In the genomic region with DNA sequence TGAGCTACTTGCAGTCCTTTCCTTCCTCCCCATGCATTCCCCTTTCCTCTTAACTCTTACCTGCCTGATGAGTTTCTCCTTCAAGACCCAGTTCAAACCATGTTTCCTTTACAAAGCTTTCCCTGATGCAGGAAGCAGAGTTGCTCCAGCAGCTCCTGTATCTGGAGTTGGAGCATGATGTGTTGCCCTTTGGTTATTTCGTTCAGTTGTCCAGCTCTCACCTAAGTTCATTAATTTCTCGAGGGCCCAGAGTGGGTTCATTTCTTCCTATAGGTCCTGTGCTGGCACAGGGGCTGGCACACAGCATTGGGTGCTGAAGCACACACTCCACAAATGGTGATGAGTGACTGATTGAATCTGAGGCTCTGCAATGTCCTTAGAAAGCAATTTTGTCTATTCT, we compare ENCODE assay signal across 2 cellular contexts.
TF ChIP-seq lines count a peak whose summit lies in the region.

No MANE protein-coding gene starts in this region.

TF ChIP-seq in HEK293, 187 proteins besides CTCF, POLR2A, EP300 and RAD21:
- TF ChIP-seq ZNF274 (IDR thresholded peaks at IDR 0.05; ENCODE audit: low read length): no peak
- TF ChIP-seq ZNF274 (tag by site-specific recombination; IDR thresholded peaks at IDR 0.05; ENCODE audit: borderline replicate concordance): no peak
- TF ChIP-seq PRDM1 (tag by site-specific recombination; IDR thresholded peaks at IDR 0.05): peak; percentile 45; the same call in 1 of the 2 replicates
TF ChIP-seq in HEK293: peak in this region for 1.

TF ChIP-seq in K562, 482 proteins besides CTCF, POLR2A, EP300 and RAD21:
- TF ChIP-seq KDM1A (IDR thresholded peaks at IDR 0.05) (no peak), ZMIZ1 (IDR thresholded peaks at IDR 0.05; ENCODE audit: low read depth in 2 of 2, low read length in 2 of 2) (no peak), ATF4 (CRISPR knock-in tag; IDR thresholded peaks at IDR 0.05) (0 out of 2 replicates have a peak, but pooled peaks have one; percentile 21), BRD9 (IDR thresholded peaks at IDR 0.05; ENCODE audit: low read depth, partially characterized antibody) (peak; percentile 25), ZBTB17 (CRISPR knock-in tag; IDR thresholded peaks at IDR 0.05) (peak; percentile 76; the same call in 1 of the 2 replicates), DMBX1 (CRISPR knock-in tag; IDR thresholded peaks at IDR 0.05; ENCODE audit: borderline replicate concordance) (0 out of 2 replicates have a peak, but pooled peaks have one; percentile 37), ZNF696 (CRISPR knock-in tag; conservative IDR thresholded peaks at IDR 0.05) (no peak), C11orf30 (IDR thresholded peaks at IDR 0.05; ENCODE audit: low read depth) (no peak), ELF2 (CRISPR knock-in tag; IDR thresholded peaks at IDR 0.05) (0 out of 2 replicates have a peak, but pooled peaks have one; percentile 16), HDAC1 (IDR thresholded peaks at IDR 0.05) (0 out of 4 replicates have a peak, but pooled peaks of 1 of the 2 experiments have one; percentile 16), MYBL2 (IDR thresholded peaks at IDR 0.05; ENCODE audit: low read depth) (no peak), MYBL2 (CRISPR knock-in tag; IDR thresholded peaks at IDR 0.05; ENCODE audit: borderline replicate concordance) (no peak), E2F4 (CRISPR knock-in tag; IDR thresholded peaks at IDR 0.05; ENCODE audit: low read depth) (no peak), ZNF140 (CRISPR knock-in tag; IDR thresholded peaks at IDR 0.05) (no peak), E2F8 (IDR thresholded peaks at IDR 0.05; ENCODE audit: low read depth, partially characterized antibody) (no peak), CREBBP (IDR thresholded peaks at IDR 0.05; ENCODE audit: low read depth, low read length) (no peak), PTTG1 (tag; IDR thresholded peaks at IDR 0.05; ENCODE audit: low read depth) (peak; percentile 54; the same call in 1 of the 2 replicates), PRPF4 (IDR thresholded peaks at IDR 0.05; ENCODE audit: insufficient read depth, low read depth, low read length, poor library complexity, severe bottlenecking) (no peak), ZNF253 (CRISPR knock-in tag; conservative IDR thresholded peaks at IDR 0.05) (no peak), MEF2A (IDR thresholded peaks at IDR 0.05; ENCODE audit: control insufficient read depth, low read depth, low read length) (no peak), ZBTB8A (IDR thresholded peaks at IDR 0.05; ENCODE audit: partially characterized antibody) (no peak), SMAD4 (CRISPR knock-in tag; conservative IDR thresholded peaks at IDR 0.05) (peak; percentile 11; the same call in 1 of the 2 replicates), IRF2 (CRISPR knock-in tag; IDR thresholded peaks at IDR 0.05) (no peak), CSDE1 (IDR thresholded peaks at IDR 0.05) (no peak), SIN3B (IDR thresholded peaks at IDR 0.05; ENCODE audit: low read depth) (no peak), ZNF76 (CRISPR knock-in tag; IDR thresholded peaks at IDR 0.05; ENCODE audit: borderline replicate concordance) (peak; percentile 52; the same call in 1 of the 2 replicates), NR4A1 (CRISPR knock-in tag; IDR thresholded peaks at IDR 0.05) (no peak), NR4A1 (tag; IDR thresholded peaks at IDR 0.05) (0 out of 2 replicates have a peak, but pooled peaks have one; percentile 27), ELF4 (CRISPR knock-in tag; IDR thresholded peaks at IDR 0.05) (0 out of 2 replicates have a peak, but pooled peaks have one; percentile 5), MYC (IDR thresholded peaks at IDR 0.05; ENCODE audit: low read depth, low read length) (no peak), MYC (CRISPR knock-in tag; IDR thresholded peaks at IDR 0.05; ENCODE audit: borderline replicate concordance, low read depth) (peak; percentile 20; the same call in 1 of the 2 replicates)
- TF ChIP-seq, protein P1, sequence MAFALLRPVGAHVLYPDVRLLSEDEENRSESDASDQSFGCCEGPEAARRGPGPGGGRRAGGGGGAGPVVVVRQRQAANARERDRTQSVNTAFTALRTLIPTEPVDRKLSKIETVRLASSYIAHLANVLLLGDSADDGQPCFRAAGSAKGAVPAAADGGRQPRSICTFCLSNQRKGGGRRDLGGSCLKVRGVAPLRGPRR (CRISPR knock-in tag; IDR thresholded peaks at IDR 0.05): no peak
- TF ChIP-seq, protein P2, sequence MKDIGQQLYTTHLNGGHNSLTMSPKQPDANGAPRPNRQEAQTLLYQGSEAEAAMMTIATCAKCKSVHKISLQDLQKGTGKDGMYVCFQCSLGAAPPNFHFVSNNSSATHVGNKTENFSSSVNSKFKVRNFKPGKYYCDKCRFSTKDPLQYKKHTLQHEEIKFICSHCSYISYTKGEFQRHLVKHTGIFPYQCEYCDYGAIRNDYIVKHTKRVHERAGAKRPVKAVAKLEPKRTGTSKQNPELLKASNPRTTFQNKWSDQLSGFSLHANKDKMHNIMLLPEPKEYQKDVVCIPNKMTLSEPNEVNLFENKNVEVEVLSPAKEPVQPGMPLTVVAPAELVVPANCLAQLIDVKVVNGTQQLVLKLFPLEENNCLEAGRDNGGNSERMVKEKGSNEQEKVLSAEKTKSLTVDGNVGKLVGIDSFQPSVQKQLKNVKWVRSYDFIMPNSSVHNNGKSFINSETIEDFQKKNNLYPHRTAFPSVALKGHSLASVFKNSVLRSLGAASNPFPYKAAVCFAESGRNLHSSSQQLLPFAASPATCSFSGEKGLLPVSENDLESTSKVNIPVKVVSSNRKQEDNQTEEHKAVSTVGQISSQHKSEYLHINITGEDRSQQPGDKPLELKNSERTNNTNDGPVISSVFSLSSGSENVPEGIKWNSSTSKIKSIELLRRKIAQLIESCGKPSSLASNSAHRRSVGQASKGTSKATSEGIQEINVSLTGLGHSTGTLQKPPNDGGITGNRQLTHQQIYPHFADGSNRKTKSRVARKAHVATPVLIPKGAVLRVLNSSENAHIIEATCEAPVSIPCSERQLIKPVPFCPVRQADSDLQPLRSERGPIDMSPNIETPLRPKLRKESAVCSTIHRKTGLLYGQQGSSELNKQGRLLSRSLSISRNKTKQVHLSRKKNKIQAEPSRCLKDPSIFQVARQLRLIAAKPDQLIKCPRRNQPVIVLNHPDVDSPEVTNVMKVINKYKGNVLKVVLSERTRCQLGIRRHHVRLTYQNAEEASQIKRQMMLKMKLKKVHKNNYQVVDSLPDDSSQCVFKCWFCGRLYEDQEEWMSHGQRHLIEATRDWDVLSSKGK (CRISPR knock-in tag; IDR thresholded peaks at IDR 0.05): no peak
- TF ChIP-seq, protein P3, sequence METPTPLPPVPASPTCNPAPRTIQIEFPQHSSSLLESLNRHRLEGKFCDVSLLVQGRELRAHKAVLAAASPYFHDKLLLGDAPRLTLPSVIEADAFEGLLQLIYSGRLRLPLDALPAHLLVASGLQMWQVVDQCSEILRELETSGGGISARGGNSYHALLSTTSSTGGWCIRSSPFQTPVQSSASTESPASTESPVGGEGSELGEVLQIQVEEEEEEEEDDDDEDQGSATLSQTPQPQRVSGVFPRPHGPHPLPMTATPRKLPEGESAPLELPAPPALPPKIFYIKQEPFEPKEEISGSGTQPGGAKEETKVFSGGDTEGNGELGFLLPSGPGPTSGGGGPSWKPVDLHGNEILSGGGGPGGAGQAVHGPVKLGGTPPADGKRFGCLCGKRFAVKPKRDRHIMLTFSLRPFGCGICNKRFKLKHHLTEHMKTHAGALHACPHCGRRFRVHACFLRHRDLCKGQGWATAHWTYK (CRISPR knock-in tag; IDR thresholded peaks at IDR 0.05): peak; percentile 31; the same call in 1 of the 2 replicates
- TF ChIP-seq, protein P4, sequence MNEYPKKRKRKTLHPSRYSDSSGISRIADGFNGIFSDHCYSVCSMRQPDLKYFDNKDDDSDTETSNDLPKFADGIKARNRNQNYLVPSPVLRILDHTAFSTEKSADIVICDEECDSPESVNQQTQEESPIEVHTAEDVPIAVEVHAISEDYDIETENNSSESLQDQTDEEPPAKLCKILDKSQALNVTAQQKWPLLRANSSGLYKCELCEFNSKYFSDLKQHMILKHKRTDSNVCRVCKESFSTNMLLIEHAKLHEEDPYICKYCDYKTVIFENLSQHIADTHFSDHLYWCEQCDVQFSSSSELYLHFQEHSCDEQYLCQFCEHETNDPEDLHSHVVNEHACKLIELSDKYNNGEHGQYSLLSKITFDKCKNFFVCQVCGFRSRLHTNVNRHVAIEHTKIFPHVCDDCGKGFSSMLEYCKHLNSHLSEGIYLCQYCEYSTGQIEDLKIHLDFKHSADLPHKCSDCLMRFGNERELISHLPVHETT (CRISPR knock-in tag; conservative IDR thresholded peaks at IDR 0.05 in 1 of 2, IDR thresholded peaks at IDR 0.05 in 1 of 2): 0 out of 4 replicates have a peak, but pooled peaks of 1 of the 2 experiments have one; percentile 7
